26 cellular contexts compared by ENCODE assay signal in genomic region chr4:23929248-23929647, GRCh38. TPM values are rescaled to one million over a fixed set of nuclear protein-coding genes. Genes with fewer than 3 reads are reported as not detected.
"Had no signal": no experiment of that assay in that cellular context is flagged by ENCODE, and none has a peak within 500 bp of the region (broad histone marks: within the 10 kb centered on the region; RNA-seq: fewer than 3 reads in every experiment).

No MANE protein-coding gene starts in this region.

- H3K27ac ChIP-seq: left lung, pancreas, testis, vagina, VCaP had no signal

- H3K27me3 ChIP-seq: left lung, pancreas, testis, vagina had no signal

- H3K9me3 ChIP-seq: left lung, pancreas, testis, vagina had no signal

- H3K36me3 ChIP-seq: left lung, pancreas, vagina had no signal

- H3K4me1 ChIP-seq: pancreas had no signal

- DNase-seq: activated CD4-positive, alpha-beta T cell treated with anti-CD3 and anti-CD28 coated beads, Interleukin-2, amount 50 U/mL, for 1 hour; activated CD4-positive, CD25-positive, alpha-beta regulatory T cell treated with anti-CD3 and anti-CD28 coated beads, Interleukin-2, amount 50 U/mL, for 72 hours; activated CD8-positive, alpha-beta T cell treated with anti-CD3 and anti-CD28 coated beads, Interleukin-2, amount 10 ng/mL, durations not matched to agents 7 days and 5 days; activated gamma-delta T cell treated with Interleukin-2 at 50 U/mL for 16 hours; effector memory CD8-positive, alpha-beta T cell; head of caudate nucleus; kidney; left lung; mammary epithelial cell; midbrain; nephron progenitor cell; pancreas; stimulated activated CD4-positive, alpha-beta T cell treated with anti-CD3 and anti-CD28 coated beads, Interleukin-15, amount 100 ng/mL, for 24 hours; stimulated activated CD4-positive, alpha-beta T cell treated with anti-CD3 and anti-CD28 coated beads, Interleukin-2, amount 100 ng/mL, for 48 hours; stimulated activated CD8-positive, alpha-beta memory T cell treated with anti-CD3 and anti-CD28 coated beads, Interleukin-4, amount 100 ng/mL, for 48 hours; stimulated activated naive B cell treated with anti-CD40 and anti-IgM and Interleukin-4, amounts not matched to agents 10 μg/mL and 1 μg/mL and 100 μg/mL, for 72 hours; T-cell; testis had no signal

- H3K4me3 ChIP-seq: left lung, pancreas, smooth muscle cell, testis, vagina had no signal

- ATAC-seq: activated CD8-positive, alpha-beta T cell treated with anti-CD3 and anti-CD28 coated beads, Interleukin-2, amount 10 ng/mL, durations not matched to agents 7 days and 5 days; effector memory CD8-positive, alpha-beta T cell; esophagus mucosa; left lung; pancreas; sciatic nerve; stimulated activated naive B cell treated with anti-CD40 and anti-IgM and Interleukin-4, amounts not matched to agents 10 μg/mL and 1 μg/mL and 100 μg/mL, for 72 hours; T-cell had no signal

RNA-seq across cellular contexts. Expression of gene PPARGC1A, which starts 39.4 kb away (rescaled TPM):
- total RNA-seq: activated CD8-positive, alpha-beta T cell treated with anti-CD3 and anti-CD28 coated beads, Interleukin-2, amount 10 ng/mL, durations not matched to agents 7 days and 5 days; activated T-helper 1 cell treated with anti-CD3 and anti-CD28 coated beads, Interleukin-12 subunit alpha, Interleukin-12 subunit beta, Interleukin-2, Interleukin-4 antibody, amounts not matched to agents 30 ng/mL and 10 ng/mL and 1 ng/mL, durations not matched to agents 14 hours and 24 hours and 36 hours; endothelial cell of umbilical vein; pulmonary artery endothelial cell; T-cell had no signal
- polyA plus RNA-seq: endothelial cell of umbilical vein had no signal
